Comparison of ENCODE assay signal across 2 cellular contexts in the genomic region with DNA sequence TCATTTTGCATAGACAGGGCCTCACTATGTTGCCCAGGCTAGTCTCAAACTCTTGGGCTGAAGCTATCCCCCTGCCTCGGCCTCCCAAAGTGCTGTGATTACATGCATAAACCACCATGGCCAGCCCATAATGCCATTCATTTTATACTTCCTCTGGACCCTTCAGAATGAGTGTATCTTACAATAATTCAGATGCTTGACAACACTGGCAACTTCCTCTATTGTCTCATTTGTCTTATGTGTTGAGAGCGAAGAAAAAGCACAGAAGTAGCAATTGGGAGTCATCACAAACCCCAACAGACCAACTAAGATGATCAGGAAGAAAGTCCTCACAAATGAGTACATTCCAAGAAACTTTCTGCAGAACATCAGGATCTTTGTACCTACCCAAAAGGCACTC.
TF ChIP-seq lines count a peak whose summit lies in the region.

No MANE protein-coding gene starts in this region.

TF ChIP-seq in liver, 16 proteins besides CTCF, POLR2A, EP300 and RAD21:
- TF ChIP-seq HNF4G (IDR thresholded peaks at IDR 0.05) (no peak), FOXA2 (IDR thresholded peaks at IDR 0.05) (no peak)

TF ChIP-seq in HepG2, 621 proteins besides CTCF, POLR2A, EP300 and RAD21:
- TF ChIP-seq ZBTB25 (CRISPR knock-in tag; IDR thresholded peaks at IDR 0.05): no peak
- no peak for TF ChIP-seq ZNF770 (CRISPR knock-in tag; IDR thresholded peaks at IDR 0.05)
- TF ChIP-seq MYNN (CRISPR knock-in tag; IDR thresholded peaks at IDR 0.05; ENCODE audit: low read depth): no peak
- TF ChIP-seq NFIC (IDR thresholded peaks at IDR 0.05; ENCODE audit: low read length): no peak
- no peak for TF ChIP-seq AKAP8 (CRISPR knock-in tag; IDR thresholded peaks at IDR 0.05)
- TF ChIP-seq ZNF34 (CRISPR knock-in tag; IDR thresholded peaks at IDR 0.05; ENCODE audit: borderline replicate concordance): no peak
- TF ChIP-seq THAP7 (CRISPR knock-in tag; IDR thresholded peaks at IDR 0.05): no peak
